ENCODE assay signal across 1 cellular context in the genomic region with DNA sequence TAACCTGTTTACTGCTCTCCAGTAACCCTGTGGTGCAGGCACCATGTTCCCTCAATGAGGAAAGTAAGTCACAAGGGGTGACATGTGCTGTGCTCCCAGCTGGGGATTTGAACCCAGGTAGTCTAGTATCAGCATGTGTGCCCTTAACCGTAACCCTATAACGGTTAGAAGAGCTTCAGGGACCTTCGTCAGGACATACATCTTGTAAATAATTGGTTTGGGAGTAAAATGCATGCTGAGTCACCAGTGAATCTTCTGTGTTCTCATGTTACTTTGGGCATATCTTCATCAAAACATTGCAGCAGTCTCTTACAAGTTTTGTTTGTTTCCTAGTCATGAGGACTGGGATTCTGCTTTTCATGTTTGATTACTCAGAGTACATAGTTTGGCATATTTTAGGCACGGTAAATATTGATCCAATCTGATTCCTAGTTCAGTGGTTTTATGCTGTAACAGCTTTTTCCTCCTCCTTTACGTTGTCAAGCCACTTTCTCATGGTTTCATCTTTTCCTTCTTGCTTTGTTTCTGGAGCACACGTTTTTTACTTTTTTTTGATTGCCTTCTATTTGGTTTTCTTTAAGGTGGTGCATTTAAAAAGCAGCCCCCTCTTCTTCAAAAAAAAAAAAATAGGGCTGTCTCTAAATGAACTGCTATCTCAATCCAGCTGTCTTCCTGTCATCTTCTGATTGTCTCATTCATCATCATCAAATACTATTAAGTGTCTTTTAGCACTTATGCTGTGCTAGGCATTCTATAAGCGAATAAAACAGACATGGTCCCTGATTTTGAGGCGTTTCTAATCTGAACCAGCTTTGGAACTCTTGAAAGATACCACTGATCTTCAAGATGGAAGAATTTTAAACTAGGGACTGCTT.
A peak's percentile ranks its signal among the peaks of the same experiment; 100 is the strongest.
TF ChIP-seq lines count a peak whose summit lies in the region.

No MANE protein-coding gene starts in this region.

TF ChIP-seq in HepG2, 621 proteins besides CTCF, POLR2A, EP300 and RAD21 (continued from another document and continues in another):
- TF ChIP-seq, protein P1, sequence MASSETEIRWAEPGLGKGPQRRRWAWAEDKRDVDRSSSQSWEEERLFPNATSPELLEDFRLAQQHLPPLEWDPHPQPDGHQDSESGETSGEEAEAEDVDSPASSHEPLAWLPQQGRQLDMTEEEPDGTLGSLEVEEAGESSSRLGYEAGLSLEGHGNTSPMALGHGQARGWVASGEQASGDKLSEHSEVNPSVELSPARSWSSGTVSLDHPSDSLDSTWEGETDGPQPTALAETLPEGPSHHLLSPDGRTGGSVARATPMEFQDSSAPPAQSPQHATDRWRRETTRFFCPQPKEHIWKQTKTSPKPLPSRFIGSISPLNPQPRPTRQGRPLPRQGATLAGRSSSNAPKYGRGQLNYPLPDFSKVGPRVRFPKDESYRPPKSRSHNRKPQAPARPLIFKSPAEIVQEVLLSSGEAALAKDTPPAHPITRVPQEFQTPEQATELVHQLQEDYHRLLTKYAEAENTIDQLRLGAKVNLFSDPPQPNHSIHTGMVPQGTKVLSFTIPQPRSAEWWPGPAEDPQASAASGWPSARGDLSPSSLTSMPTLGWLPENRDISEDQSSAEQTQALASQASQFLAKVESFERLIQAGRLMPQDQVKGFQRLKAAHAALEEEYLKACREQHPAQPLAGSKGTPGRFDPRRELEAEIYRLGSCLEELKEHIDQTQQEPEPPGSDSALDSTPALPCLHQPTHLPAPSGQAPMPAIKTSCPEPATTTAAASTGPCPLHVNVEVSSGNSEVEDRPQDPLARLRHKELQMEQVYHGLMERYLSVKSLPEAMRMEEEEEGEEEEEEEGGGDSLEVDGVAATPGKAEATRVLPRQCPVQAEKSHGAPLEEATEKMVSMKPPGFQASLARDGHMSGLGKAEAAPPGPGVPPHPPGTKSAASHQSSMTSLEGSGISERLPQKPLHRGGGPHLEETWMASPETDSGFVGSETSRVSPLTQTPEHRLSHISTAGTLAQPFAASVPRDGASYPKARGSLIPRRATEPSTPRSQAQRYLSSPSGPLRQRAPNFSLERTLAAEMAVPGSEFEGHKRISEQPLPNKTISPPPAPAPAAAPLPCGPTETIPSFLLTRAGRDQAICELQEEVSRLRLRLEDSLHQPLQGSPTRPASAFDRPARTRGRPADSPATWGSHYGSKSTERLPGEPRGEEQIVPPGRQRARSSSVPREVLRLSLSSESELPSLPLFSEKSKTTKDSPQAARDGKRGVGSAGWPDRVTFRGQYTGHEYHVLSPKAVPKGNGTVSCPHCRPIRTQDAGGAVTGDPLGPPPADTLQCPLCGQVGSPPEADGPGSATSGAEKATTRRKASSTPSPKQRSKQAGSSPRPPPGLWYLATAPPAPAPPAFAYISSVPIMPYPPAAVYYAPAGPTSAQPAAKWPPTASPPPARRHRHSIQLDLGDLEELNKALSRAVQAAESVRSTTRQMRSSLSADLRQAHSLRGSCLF (CRISPR knock-in tag; IDR thresholded peaks at IDR 0.05; ENCODE audit: borderline replicate concordance), result no peak
- no peak for TF ChIP-seq DMTF1 (CRISPR knock-in tag; IDR thresholded peaks at IDR 0.05)
- TF ChIP-seq MXI1 (IDR thresholded peaks at IDR 0.05; ENCODE audit: borderline replicate concordance, low read depth, low read length), result peak; percentile 4; the same call in 1 of the 3 replicates
- TF ChIP-seq GATAD1 (CRISPR knock-in tag; IDR thresholded peaks at IDR 0.05), result 0 out of 2 replicates have a peak, but pooled peaks have one; percentile 32
- peak; percentile 71 for TF ChIP-seq MAFF (IDR thresholded peaks at IDR 0.05; ENCODE audit: low read depth, low read length)
- TF ChIP-seq DPF2 (CRISPR knock-in tag; IDR thresholded peaks at IDR 0.05; ENCODE audit: borderline replicate concordance, low read depth), result no peak
- TF ChIP-seq, protein P2, sequence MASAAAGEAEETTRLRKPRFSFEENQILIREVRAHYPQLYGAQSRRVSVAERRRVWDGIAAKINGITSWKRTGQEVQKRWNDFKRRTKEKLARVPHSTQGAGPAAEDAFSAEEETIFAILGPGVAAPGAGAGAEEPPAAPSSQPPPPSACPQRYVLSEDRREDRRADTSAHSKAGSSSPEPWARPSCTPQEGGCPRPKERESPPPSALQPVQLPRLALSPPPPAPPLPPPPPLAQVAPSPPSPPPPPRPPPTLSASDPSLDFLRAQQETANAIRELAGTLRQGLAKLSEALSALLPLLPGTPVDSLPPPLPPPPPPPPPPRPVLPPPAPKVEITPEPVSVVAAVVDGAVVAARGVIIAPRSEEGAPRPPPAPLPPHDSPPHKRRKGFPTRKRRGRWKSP (CRISPR knock-in tag; IDR thresholded peaks at IDR 0.05), result peak; percentile 56; the same call in 1 of the 2 replicates
- 0 out of 2 replicates have a peak, but pooled peaks have one; percentile 39 for TF ChIP-seq ZBTB20 (CRISPR knock-in tag; IDR thresholded peaks at IDR 0.05; ENCODE audit: borderline replicate concordance, low read depth)
- 0 out of 2 replicates have a peak, but pooled peaks have one; percentile 44 for TF ChIP-seq ZNF280D (CRISPR knock-in tag; IDR thresholded peaks at IDR 0.05)
- no peak for TF ChIP-seq SOX6 (IDR thresholded peaks at IDR 0.05)
- peak; percentile 32; the same call in 1 of the 2 replicates for TF ChIP-seq SOX6 (CRISPR knock-in tag; IDR thresholded peaks at IDR 0.05)
- peak; percentile 48; the same call in 1 of the 2 replicates for TF ChIP-seq LCORL (IDR thresholded peaks at IDR 0.05)
- 0 out of 2 replicates have a peak, but pooled peaks have one; percentile 42 for TF ChIP-seq LCORL (CRISPR knock-in tag; IDR thresholded peaks at IDR 0.05)
- peak; percentile 84 for TF ChIP-seq GATAD2A (CRISPR knock-in tag; IDR thresholded peaks at IDR 0.05)
- no peak for TF ChIP-seq SRSF1 (optimal IDR thresholded peaks at IDR 0.05; ENCODE audit: low read depth, low read length)
- no peak for TF ChIP-seq ZNF776 (CRISPR knock-in tag; IDR thresholded peaks at IDR 0.05)
- no peak for TF ChIP-seq ZNF616 (CRISPR knock-in tag; IDR thresholded peaks at IDR 0.05; ENCODE audit: low read depth)
- TF ChIP-seq, protein P3, sequence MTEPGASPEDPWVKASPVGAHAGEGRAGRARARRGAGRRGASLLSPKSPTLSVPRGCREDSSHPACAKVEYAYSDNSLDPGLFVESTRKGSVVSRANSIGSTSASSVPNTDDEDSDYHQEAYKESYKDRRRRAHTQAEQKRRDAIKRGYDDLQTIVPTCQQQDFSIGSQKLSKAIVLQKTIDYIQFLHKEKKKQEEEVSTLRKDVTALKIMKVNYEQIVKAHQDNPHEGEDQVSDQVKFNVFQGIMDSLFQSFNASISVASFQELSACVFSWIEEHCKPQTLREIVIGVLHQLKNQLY (CRISPR knock-in tag; IDR thresholded peaks at IDR 0.05), result 0 out of 2 replicates have a peak, but pooled peaks have one; percentile 13
- peak; percentile 93 for TF ChIP-seq HMG20A (CRISPR knock-in tag; IDR thresholded peaks at IDR 0.05; ENCODE audit: borderline replicate concordance)
- TF ChIP-seq ZFP36L1 (CRISPR knock-in tag; IDR thresholded peaks at IDR 0.05), result peak; percentile 48; the same call in 1 of the 2 replicates
- TF ChIP-seq BCL6 (CRISPR knock-in tag; IDR thresholded peaks at IDR 0.05), result peak; percentile 90
- TF ChIP-seq NCOA2 (CRISPR knock-in tag; IDR thresholded peaks at IDR 0.05), result peak; percentile 63; the same call in 1 of the 2 replicates
- TF ChIP-seq, protein P4, sequence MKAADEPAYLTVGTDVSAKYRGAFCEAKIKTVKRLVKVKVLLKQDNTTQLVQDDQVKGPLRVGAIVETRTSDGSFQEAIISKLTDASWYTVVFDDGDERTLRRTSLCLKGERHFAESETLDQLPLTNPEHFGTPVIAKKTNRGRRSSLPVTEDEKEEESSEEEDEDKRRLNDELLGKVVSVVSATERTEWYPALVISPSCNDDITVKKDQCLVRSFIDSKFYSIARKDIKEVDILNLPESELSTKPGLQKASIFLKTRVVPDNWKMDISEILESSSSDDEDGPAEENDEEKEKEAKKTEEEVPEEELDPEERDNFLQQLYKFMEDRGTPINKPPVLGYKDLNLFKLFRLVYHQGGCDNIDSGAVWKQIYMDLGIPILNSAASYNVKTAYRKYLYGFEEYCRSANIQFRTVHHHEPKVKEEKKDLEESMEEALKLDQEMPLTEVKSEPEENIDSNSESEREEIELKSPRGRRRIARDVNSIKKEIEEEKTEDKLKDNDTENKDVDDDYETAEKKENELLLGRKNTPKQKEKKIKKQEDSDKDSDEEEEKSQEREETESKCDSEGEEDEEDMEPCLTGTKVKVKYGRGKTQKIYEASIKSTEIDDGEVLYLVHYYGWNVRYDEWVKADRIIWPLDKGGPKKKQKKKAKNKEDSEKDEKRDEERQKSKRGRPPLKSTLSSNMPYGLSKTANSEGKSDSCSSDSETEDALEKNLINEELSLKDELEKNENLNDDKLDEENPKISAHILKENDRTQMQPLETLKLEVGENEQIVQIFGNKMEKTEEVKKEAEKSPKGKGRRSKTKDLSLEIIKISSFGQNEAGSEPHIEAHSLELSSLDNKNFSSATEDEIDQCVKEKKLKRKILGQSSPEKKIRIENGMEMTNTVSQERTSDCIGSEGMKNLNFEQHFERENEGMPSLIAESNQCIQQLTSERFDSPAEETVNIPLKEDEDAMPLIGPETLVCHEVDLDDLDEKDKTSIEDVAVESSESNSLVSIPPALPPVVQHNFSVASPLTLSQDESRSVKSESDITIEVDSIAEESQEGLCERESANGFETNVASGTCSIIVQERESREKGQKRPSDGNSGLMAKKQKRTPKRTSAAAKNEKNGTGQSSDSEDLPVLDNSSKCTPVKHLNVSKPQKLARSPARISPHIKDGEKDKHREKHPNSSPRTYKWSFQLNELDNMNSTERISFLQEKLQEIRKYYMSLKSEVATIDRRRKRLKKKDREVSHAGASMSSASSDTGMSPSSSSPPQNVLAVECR (CRISPR knock-in tag; IDR thresholded peaks at IDR 0.05; ENCODE audit: borderline replicate concordance), result no peak
- TF ChIP-seq CREM (IDR thresholded peaks at IDR 0.05), result peak; percentile 35; the same call in 1 of the 2 replicates
- no peak for TF ChIP-seq CREM (CRISPR knock-in tag; IDR thresholded peaks at IDR 0.05)
- TF ChIP-seq PAXIP1 (CRISPR knock-in tag; conservative IDR thresholded peaks at IDR 0.05), result peak; percentile 45
- peak; percentile 44; the same call in 1 of the 2 replicates for TF ChIP-seq ZNF12 (CRISPR knock-in tag; IDR thresholded peaks at IDR 0.05)
- TF ChIP-seq DNMT3B (CRISPR knock-in tag; conservative IDR thresholded peaks at IDR 0.05), result peak; percentile 36; the same call in 1 of the 2 replicates
- TF ChIP-seq YEATS2 (CRISPR knock-in tag; IDR thresholded peaks at IDR 0.05; ENCODE audit: borderline replicate concordance), result peak; percentile 34; the same call in 1 of the 2 replicates
- peak; percentile 92 for TF ChIP-seq TBX3 (IDR thresholded peaks at IDR 0.05; ENCODE audit: borderline replicate concordance)
- TF ChIP-seq EZH2 (conservative IDR thresholded peaks at IDR 0.05; ENCODE audit: low read depth, low read length), result no peak
- 0 out of 2 replicates have a peak, but pooled peaks have one; percentile 24 for TF ChIP-seq NR2C2 (CRISPR knock-in tag; IDR thresholded peaks at IDR 0.05; ENCODE audit: borderline replicate concordance)
